In the genomic region with DNA sequence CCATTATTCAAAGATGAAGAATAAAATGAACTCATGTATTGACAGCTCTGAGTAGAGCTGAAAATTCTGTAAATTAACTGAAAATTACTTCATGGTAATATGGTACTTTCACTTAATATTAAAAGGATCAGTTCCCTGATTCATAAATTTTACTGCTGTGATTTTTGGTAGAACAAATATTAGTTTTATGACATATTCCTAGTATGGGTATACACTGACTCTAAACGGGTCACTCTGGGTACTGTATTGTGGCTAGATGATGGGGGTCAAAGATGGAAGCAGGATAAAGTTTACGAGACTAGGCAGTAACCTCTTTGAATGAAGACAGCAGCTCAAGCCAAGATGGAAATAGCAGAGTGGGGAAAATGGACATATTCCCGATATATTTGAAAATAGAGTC, we compare ENCODE assay signal across 9 cellular contexts.
"Had no signal": no experiment of that assay in that cellular context is flagged by ENCODE, and none has a peak within 500 bp of the region (broad histone marks: within the 10 kb centered on the region; RNA-seq: fewer than 3 reads in every experiment).

No MANE protein-coding gene starts in this region.

- ATAC-seq: GM23338, HCT116 had no signal

- H3K9me3 ChIP-seq: HAP-1 had no signal

- DNase-seq: GM23248, GOT3, H7, H9, HCEC 1CT, HFFc6 had no signal

- H3K27ac ChIP-seq: GM23248 had no signal

- H3K27ac Mint-ChIP-seq: GM23338, H9, HFFc6 had no signal

- H3K9ac ChIP-seq: GM23248 had no signal

- H3K4me3 ChIP-seq: GM23248, GM23338, HAP-1 had no signal

- H3K36me3 ChIP-seq: HAP-1 had no signal

- H3K4me3 Mint-ChIP-seq: GM23338, H9, HFFc6 had no signal

- H2AFZ ChIP-seq: GM23248, GM23338 had no signal

- H3K4me2 ChIP-seq: GM23338 had no signal
